Comparison of ENCODE assay signal across 10 cellular contexts in genomic region chrX:155028749-155029360, GRCh38. TPM values are rescaled to one million over a fixed set of nuclear protein-coding genes. Genes with fewer than 3 reads are reported as not detected.
A peak's percentile ranks its signal among the peaks of the same experiment; 100 is the strongest.
DNase-seq lines count a peak whose midpoint lies in the region; ATAC-seq and TF ChIP-seq lines count a peak whose summit lies in the region.
"Had no signal": no experiment of that assay in that cellular context is flagged by ENCODE, and none has a peak within 500 bp of the region (broad histone marks: within the 10 kb centered on the region; RNA-seq: fewer than 3 reads in every experiment).

No MANE protein-coding gene starts in this region.

- ATAC-seq in T-cell (replicated peaks in 1 of 4): no peak
- ATAC-seq in stimulated activated memory B cell treated with anti-CD40 and anti-IgM and Interleukin-4, amounts not matched to agents 10 μg/mL and 1 μg/mL and 100 μg/mL, for 72 hours: no peak
- no peak for ATAC-seq in left lung

- H3K27me3 ChIP-seq in left lung: no peaks in the 10 kb centered on the region

- peak overlapping the region in 1 of 2 donors; percentile 96 for H3K27ac ChIP-seq in left lung

- intact Hi-C loops in left lung (cut with DNase I): no loop called here

- POLR2A ChIA-PET in activated CD4-positive, alpha-beta T cell treated with anti-CD3 and anti-CD28 coated beads, Interleukin-2, amount 10 ng/mL, durations not matched to agents 7 days and 5 days (lab: Charles Lee): no interaction called here
- POLR2A ChIA-PET in T-cell (lab: Charles Lee): no interaction called here

- peak overlapping the region; percentile 96 for H3K27ac Mint-ChIP-seq in activated CD4-positive, alpha-beta T cell treated with anti-CD3 and anti-CD28 coated beads, Interleukin-2, amount 10 ng/mL, durations not matched to agents 7 days and 5 days
- peak overlapping the region in 1 of 2 donors; percentile 36 for H3K27ac Mint-ChIP-seq in T-cell
- H3K27ac Mint-ChIP-seq in stimulated activated memory B cell treated with anti-CD40 and anti-IgM and Interleukin-4, amounts not matched to agents 10 μg/mL and 1 μg/mL and 100 μg/mL, for 72 hours: peak overlapping the region; percentile 90

- peaks cover 5% of the 10 kb centered on the region for H3K27me3 Mint-ChIP-seq in activated CD4-positive, alpha-beta T cell treated with anti-CD3 and anti-CD28 coated beads, Interleukin-2, amount 10 ng/mL, durations not matched to agents 7 days and 5 days
- peaks cover 0 to 10% of the 10 kb centered on the region in 2 donors for H3K27me3 Mint-ChIP-seq in T-cell
- H3K27me3 Mint-ChIP-seq in stimulated activated memory B cell treated with anti-CD40 and anti-IgM and Interleukin-4, amounts not matched to agents 10 μg/mL and 1 μg/mL and 100 μg/mL, for 72 hours: no peaks in the 10 kb centered on the region

- H3K9me3 Mint-ChIP-seq in activated CD4-positive, alpha-beta T cell treated with anti-CD3 and anti-CD28 coated beads, Interleukin-2, amount 10 ng/mL, durations not matched to agents 7 days and 5 days: no peaks in the 10 kb centered on the region
- no peaks in the 10 kb centered on the region for H3K9me3 Mint-ChIP-seq in T-cell
- H3K9me3 Mint-ChIP-seq in stimulated activated memory B cell treated with anti-CD40 and anti-IgM and Interleukin-4, amounts not matched to agents 10 μg/mL and 1 μg/mL and 100 μg/mL, for 72 hours: no peaks in the 10 kb centered on the region

- TF ChIP-seq CTCF in left lung (IDR thresholded peaks at IDR 0.05): no peak

- no peak for DNase-seq in activated CD4-positive, alpha-beta T cell treated with anti-CD3 and anti-CD28 coated beads, Interleukin-2, amount 10 ng/mL, durations not matched to agents 7 days and 5 days
- DNase-seq in activated CD4-positive, alpha-beta T cell treated with anti-CD3 and anti-CD28 coated beads, Interleukin-2, amount 50 U/mL, for 4 hours: no peak
- no peak for DNase-seq in T-cell
- peak; percentile 6 for DNase-seq in fibroblast of gingiva (ENCODE audit: low read depth)
- DNase-seq in left lung: no peak
- DNase-seq in DMS153 treated with DMSO at 0.1 percent for 48 hours (lab: John Stamatoyannopoulos, UW; ENCODE audit: unreplicated experiment): no peak
- DNase-seq in activated effector memory CD4-positive, alpha-beta T cell treated with anti-CD3 and anti-CD28 coated beads, Interleukin-2, amount 50 U/mL, for 16 hours: no peak
- DNase-seq: activated CD4-positive, alpha-beta T cell treated with anti-CD3 and anti-CD28 coated beads for 4 hours; KG1 had no signal

- peaks cover 5% of the 10 kb centered on the region for H3K36me3 Mint-ChIP-seq in activated CD4-positive, alpha-beta T cell treated with anti-CD3 and anti-CD28 coated beads, Interleukin-2, amount 10 ng/mL, durations not matched to agents 7 days and 5 days (ENCODE audit: low read depth)
- H3K36me3 Mint-ChIP-seq in T-cell: no peaks in the 10 kb centered on the region
- no peaks in the 10 kb centered on the region for H3K36me3 Mint-ChIP-seq in stimulated activated memory B cell treated with anti-CD40 and anti-IgM and Interleukin-4, amounts not matched to agents 10 μg/mL and 1 μg/mL and 100 μg/mL, for 72 hours

- no peaks in the 10 kb centered on the region for H3K9me3 ChIP-seq in left lung

- peak overlapping the region; percentile 56 for H3K4me3 Mint-ChIP-seq in activated CD4-positive, alpha-beta T cell treated with anti-CD3 and anti-CD28 coated beads, Interleukin-2, amount 10 ng/mL, durations not matched to agents 7 days and 5 days
- H3K4me3 Mint-ChIP-seq in T-cell: peak overlapping the region in 2 of 3 donors; percentile 12 to 58
- H3K4me3 Mint-ChIP-seq in stimulated activated memory B cell treated with anti-CD40 and anti-IgM and Interleukin-4, amounts not matched to agents 10 μg/mL and 1 μg/mL and 100 μg/mL, for 72 hours: no peak overlapping the region

- peaks cover 4 to 8% of the 10 kb centered on the region in 2 donors for H3K4me1 ChIP-seq in left lung

- H3K36me3 ChIP-seq in left lung: no peaks in the 10 kb centered on the region

- CTCF ChIA-PET in activated CD4-positive, alpha-beta T cell treated with anti-CD3 and anti-CD28 coated beads, Interleukin-2, amount 10 ng/mL, durations not matched to agents 7 days and 5 days (lab: Charles Lee): no interaction called here
- CTCF ChIA-PET in T-cell (lab: Charles Lee): no interaction called here

- no peak overlapping the region for H3K4me3 ChIP-seq in left lung

- H3K4me1 Mint-ChIP-seq in activated CD4-positive, alpha-beta T cell treated with anti-CD3 and anti-CD28 coated beads, Interleukin-2, amount 10 ng/mL, durations not matched to agents 7 days and 5 days: peaks cover 22% of the 10 kb centered on the region
- H3K4me1 Mint-ChIP-seq in T-cell: peaks cover 23 to 31% (median 28%) of the 10 kb centered on the region in 3 donors
- peaks cover 16% of the 10 kb centered on the region for H3K4me1 Mint-ChIP-seq in stimulated activated memory B cell treated with anti-CD40 and anti-IgM and Interleukin-4, amounts not matched to agents 10 μg/mL and 1 μg/mL and 100 μg/mL, for 72 hours

RNA-seq across cellular contexts. Expression of gene FUNDC2, which starts 2.2 kb away (rescaled TPM):
- 10 to 100 TPM; 58.4 to 61.3 TPM for total RNA-seq in activated CD4-positive, alpha-beta T cell treated with anti-CD3 and anti-CD28 coated beads, Interleukin-2, amount 10 ng/mL, durations not matched to agents 7 days and 5 days
- total RNA-seq in T-cell: 10 to 100 TPM; 50.2 to 56.2 (median 53.0) TPM
- 10 to 100 TPM; 71.5 to 85.2 TPM for total RNA-seq in left lung

RNA-seq across cellular contexts. Expression of gene F8, which starts 6.3 kb away (rescaled TPM):
- total RNA-seq in activated CD4-positive, alpha-beta T cell treated with anti-CD3 and anti-CD28 coated beads, Interleukin-2, amount 10 ng/mL, durations not matched to agents 7 days and 5 days: 1 to 10 TPM; 3.9 to 4.6 TPM
- total RNA-seq in T-cell (1 to 10 TPM; 1.3 to 3.5 (median 2.7) TPM), left lung (10 to 100 TPM in 1 of 2 donors, 1 to 10 TPM in 1; 7.0 to 27.4 TPM)

RNA-seq across cellular contexts. Expression of gene CMC4, which starts 42.1 kb away (rescaled TPM):
- 1 to 10 TPM; 4.7 to 5.6 TPM for total RNA-seq in activated CD4-positive, alpha-beta T cell treated with anti-CD3 and anti-CD28 coated beads, Interleukin-2, amount 10 ng/mL, durations not matched to agents 7 days and 5 days
- 10 to 100 TPM in 1 of 5 donors, 1 to 10 TPM in 4; 3.3 to 12.7 (median 6.3) TPM for total RNA-seq in T-cell
- 1 to 10 TPM; 3.8 to 6.6 TPM for total RNA-seq in left lung

RNA-seq across cellular contexts. Expression of gene MTCP1, which starts 42.1 kb away (rescaled TPM):
- total RNA-seq in activated CD4-positive, alpha-beta T cell treated with anti-CD3 and anti-CD28 coated beads, Interleukin-2, amount 10 ng/mL, durations not matched to agents 7 days and 5 days: 10 to 100 TPM; 18.1 to 19.6 TPM
- total RNA-seq in T-cell (10 to 100 TPM; 11.9 to 24.0 (median 19.8) TPM), left lung (10 to 100 TPM; 11.5 to 13.1 TPM)

RNA-seq across cellular contexts. Expression of gene BRCC3, which starts 42.5 kb away (rescaled TPM):
- total RNA-seq in activated CD4-positive, alpha-beta T cell treated with anti-CD3 and anti-CD28 coated beads, Interleukin-2, amount 10 ng/mL, durations not matched to agents 7 days and 5 days: 10 to 100 TPM; 28.2 to 30.6 TPM
- total RNA-seq in T-cell (10 to 100 TPM; 14.2 to 17.7 (median 17.0) TPM), left lung (10 to 100 TPM; 20.4 to 20.7 TPM)
